Comparison of ENCODE assay signal across 1 cellular context in the genomic region with DNA sequence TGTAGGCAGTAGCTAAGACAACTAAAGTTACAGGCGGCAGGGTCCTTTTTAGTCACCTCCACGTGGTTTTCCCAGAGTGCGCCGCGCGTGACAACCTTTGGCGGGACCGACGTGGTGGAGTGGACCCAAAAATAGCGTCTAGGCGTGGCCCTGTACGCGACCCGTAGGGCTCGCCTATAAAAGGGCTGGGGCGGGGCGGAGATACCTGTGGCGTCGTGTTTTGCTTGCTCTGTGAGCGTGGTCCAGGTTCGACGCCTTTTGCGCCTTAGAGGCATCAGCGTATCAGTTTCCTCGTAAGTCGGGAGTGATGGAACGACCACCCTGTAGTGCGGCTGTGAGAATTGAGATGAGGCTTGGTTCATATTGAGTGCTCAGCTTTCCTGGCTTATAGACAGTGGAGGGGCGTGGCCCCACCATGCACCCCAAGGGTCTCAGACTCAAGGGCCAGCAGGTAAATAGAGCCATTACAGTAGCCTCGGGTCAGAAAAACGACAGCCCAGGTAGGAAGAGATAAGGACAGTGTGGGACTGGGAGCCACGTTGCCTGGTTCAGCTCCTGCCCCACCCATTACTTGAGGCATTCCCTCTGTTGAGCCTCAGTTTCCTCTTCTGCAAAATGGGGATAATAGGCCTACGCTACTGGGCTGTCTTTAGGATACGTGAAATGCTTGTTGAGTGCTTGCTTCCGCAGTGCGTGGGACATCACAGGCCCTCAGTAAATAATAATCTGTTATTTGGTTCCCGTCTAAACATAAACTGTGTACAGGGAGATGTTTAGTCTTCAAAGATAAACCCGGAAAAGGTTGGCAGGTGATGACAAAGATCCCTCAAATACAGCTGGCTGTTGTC.
TF ChIP-seq lines count a peak whose summit lies in the region.

No MANE protein-coding gene starts in this region.

TF ChIP-seq in HepG2, 621 proteins besides CTCF, POLR2A, EP300 and RAD21 (continued from another document):
- TF ChIP-seq MIER2 (CRISPR knock-in tag; IDR thresholded peaks at IDR 0.05): no peak
- peak; percentile 56; the same call in 1 of the 2 replicates for TF ChIP-seq ZSCAN21 (CRISPR knock-in tag; IDR thresholded peaks at IDR 0.05; ENCODE audit: borderline replicate concordance)
- TF ChIP-seq, protein P1, sequence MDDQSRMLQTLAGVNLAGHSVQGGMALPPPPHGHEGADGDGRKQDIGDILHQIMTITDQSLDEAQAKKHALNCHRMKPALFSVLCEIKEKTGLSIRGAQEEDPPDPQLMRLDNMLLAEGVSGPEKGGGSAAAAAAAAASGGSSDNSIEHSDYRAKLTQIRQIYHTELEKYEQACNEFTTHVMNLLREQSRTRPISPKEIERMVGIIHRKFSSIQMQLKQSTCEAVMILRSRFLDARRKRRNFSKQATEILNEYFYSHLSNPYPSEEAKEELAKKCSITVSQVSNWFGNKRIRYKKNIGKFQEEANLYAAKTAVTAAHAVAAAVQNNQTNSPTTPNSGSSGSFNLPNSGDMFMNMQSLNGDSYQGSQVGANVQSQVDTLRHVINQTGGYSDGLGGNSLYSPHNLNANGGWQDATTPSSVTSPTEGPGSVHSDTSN (CRISPR knock-in tag; IDR thresholded peaks at IDR 0.05; ENCODE audit: borderline replicate concordance): no peak
- TF ChIP-seq MIXL1 (CRISPR knock-in tag; IDR thresholded peaks at IDR 0.05): no peak
- no peak for TF ChIP-seq ZNF382 (CRISPR knock-in tag; IDR thresholded peaks at IDR 0.05; ENCODE audit: borderline replicate concordance)
- no peak for TF ChIP-seq ZNF672 (CRISPR knock-in tag; IDR thresholded peaks at IDR 0.05)
- TF ChIP-seq, protein P2, sequence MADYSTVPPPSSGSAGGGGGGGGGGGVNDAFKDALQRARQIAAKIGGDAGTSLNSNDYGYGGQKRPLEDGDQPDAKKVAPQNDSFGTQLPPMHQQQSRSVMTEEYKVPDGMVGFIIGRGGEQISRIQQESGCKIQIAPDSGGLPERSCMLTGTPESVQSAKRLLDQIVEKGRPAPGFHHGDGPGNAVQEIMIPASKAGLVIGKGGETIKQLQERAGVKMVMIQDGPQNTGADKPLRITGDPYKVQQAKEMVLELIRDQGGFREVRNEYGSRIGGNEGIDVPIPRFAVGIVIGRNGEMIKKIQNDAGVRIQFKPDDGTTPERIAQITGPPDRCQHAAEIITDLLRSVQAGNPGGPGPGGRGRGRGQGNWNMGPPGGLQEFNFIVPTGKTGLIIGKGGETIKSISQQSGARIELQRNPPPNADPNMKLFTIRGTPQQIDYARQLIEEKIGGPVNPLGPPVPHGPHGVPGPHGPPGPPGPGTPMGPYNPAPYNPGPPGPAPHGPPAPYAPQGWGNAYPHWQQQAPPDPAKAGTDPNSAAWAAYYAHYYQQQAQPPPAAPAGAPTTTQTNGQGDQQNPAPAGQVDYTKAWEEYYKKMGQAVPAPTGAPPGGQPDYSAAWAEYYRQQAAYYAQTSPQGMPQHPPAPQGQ (CRISPR knock-in tag; IDR thresholded peaks at IDR 0.05; ENCODE audit: borderline replicate concordance): no peak
- no peak for TF ChIP-seq SP4 (CRISPR knock-in tag; IDR thresholded peaks at IDR 0.05)
